ENCODE assay signal across 1 cellular context in genomic region chr5:91123291-91123690, GRCh38.
TF ChIP-seq lines count a peak whose summit lies in the region.

No MANE protein-coding gene starts in this region.

TF ChIP-seq in SK-N-SH, 30 proteins besides CTCF, POLR2A, EP300 and RAD21 (continued from another document):
- no peak for TF ChIP-seq SMC3 (IDR thresholded peaks at IDR 0.05; ENCODE audit: low read depth, low read length)
- TF ChIP-seq MXI1 (IDR thresholded peaks at IDR 0.05; ENCODE audit: low read depth, low read length), result no peak
- TF ChIP-seq IRF3 (IDR thresholded peaks at IDR 0.05; ENCODE audit: low read depth, low read length), result no peak
- no peak for TF ChIP-seq FOXM1 (IDR thresholded peaks at IDR 0.05; ENCODE audit: low read depth)
- no peak for TF ChIP-seq RCOR1 (IDR thresholded peaks at IDR 0.05; ENCODE audit: low read length)
- no peak for TF ChIP-seq NRF1 (IDR thresholded peaks at IDR 0.05; ENCODE audit: low read depth, low read length)
- no peak for TF ChIP-seq MEF2A (IDR thresholded peaks at IDR 0.05; ENCODE audit: borderline replicate concordance, low read depth)
- no peak for TF ChIP-seq RXRA (IDR thresholded peaks at IDR 0.05; ENCODE audit: borderline replicate concordance, low read depth)
- TF ChIP-seq MAX (IDR thresholded peaks at IDR 0.05; ENCODE audit: low read depth), result no peak
